Comparison of ENCODE assay signal across 8 cellular contexts in genomic region chrX:19840899-19841648, GRCh38. TPM values are rescaled to one million over a fixed set of nuclear protein-coding genes. Genes with fewer than 3 reads are reported as not detected.
DNase-seq lines count a peak whose midpoint lies in the region; ATAC-seq and TF ChIP-seq lines count a peak whose summit lies in the region.

No MANE protein-coding gene starts in this region.

- H3K9me3 ChIP-seq in cardiac muscle cell (ENCODE audit: low read depth) = no peaks in the 10 kb centered on the region

- H3K36me3 ChIP-seq in cardiac muscle cell = no peaks in the 10 kb centered on the region

- TF ChIP-seq CTCF in cardiac muscle cell (IDR thresholded peaks at IDR 0.05; ENCODE audit: low read depth, low read length) (no peak), natural killer cell (IDR thresholded peaks at IDR 0.05) (no peak)

- no peak overlapping the region for H3K4me3 ChIP-seq in cardiac muscle cell

- no peaks in the 10 kb centered on the region for H3K36me3 Mint-ChIP-seq in natural killer cell

- peak overlapping the region; percentile 67 for H3K4me3 Mint-ChIP-seq in natural killer cell

- ATAC-seq in Right ventricle myocardium inferior (no peak), HG03460 (IDR thresholded peaks at IDR 0.05; ENCODE audit: unreplicated experiment) (peak; percentile 61), natural killer cell (peak; percentile 68 to 84 (median 82))

- peak overlapping the region; percentile 30 for H3K27ac ChIP-seq in cardiac muscle cell

- intact Hi-C loops in Right ventricle myocardium inferior (cut with DNase I) = no loop called here
- intact Hi-C loops in natural killer cell (cut with micrococcal nuclease) = loop anchor here (1.0 to 5.0 kb wide), 3 partner anchors 17 to 94 kb away; no protein-coding TSS in a partner anchor
- intact Hi-C loops in cardiac septum (cut with DNase I) = no loop called here

- no peaks in the 10 kb centered on the region for H3K27me3 Mint-ChIP-seq in natural killer cell (ENCODE audit: low read depth in 2 of 2)

- H3K4me1 ChIP-seq in cardiac muscle cell (ENCODE audit: low read depth) = no peaks in the 10 kb centered on the region

- H3K27me3 ChIP-seq in cardiac muscle cell = no peaks in the 10 kb centered on the region

- H3K27ac Mint-ChIP-seq in natural killer cell = peak overlapping the region; percentile 89 to 94

- DNase-seq in cardiac muscle cell (ENCODE audit: low read depth in 1 of 2, low spot score in 1 of 2) = no peak
- no peak for DNase-seq in Right ventricle myocardium inferior (ENCODE audit: missing footprints)
- DNase-seq in activated CD4-positive, alpha-beta T cell treated with anti-CD3 and anti-CD28 coated beads, Interleukin-2, amount 50 U/mL, for 1 hour = peak; percentile 22
- DNase-seq in natural killer cell = peak; percentile 44
- DNase-seq in KG1 (lab: John Stamatoyannopoulos, UW) = no peak
- DNase-seq in cardiac septum (ENCODE audit: low spot score) = no peak
- no peak for DNase-seq in cerebellum (ENCODE audit: low spot score)

- H3K4me1 Mint-ChIP-seq in natural killer cell = peaks cover 43 to 45% of the 10 kb centered on the region in 2 donors

- no peaks in the 10 kb centered on the region for H3K9me3 Mint-ChIP-seq in natural killer cell

RNA-seq across cellular contexts. Expression of gene SH3KBP1, which starts 46.3 kb away (rescaled TPM):
- total RNA-seq in cardiac muscle cell (10.0 and 22.9 TPM in 2 replicates), Right ventricle myocardium inferior (58.6 TPM), natural killer cell (100 to 1,000 TPM; 124 to 155 (median 155) TPM), cardiac septum (13.3 TPM), cerebellum (7.9 TPM)
- 9.4 and 11.5 TPM in 2 replicates for polyA plus RNA-seq in cardiac muscle cell

Comparison
In these comparisons a context has a peak if more than half of its experiments do, and no peak if none do; other contexts are left out.
1. DNase-seq: peak in activated CD4-positive, alpha-beta T cell treated with anti-CD3 and anti-CD28 coated beads, Interleukin-2, amount 50 U/mL, for 1 hour (single experiment) and natural killer cell (single experiment); none in cardiac muscle cell (0 of 2), Right ventricle myocardium inferior (single experiment), KG1 (single experiment), cardiac septum (single experiment) and cerebellum (single experiment).